In genomic region chr10:120688928-120689327, GRCh38 we compare ENCODE assay signal across 2 cellular contexts.
A peak's percentile ranks its signal among the peaks of the same experiment; 100 is the strongest.
TF ChIP-seq lines count a peak whose summit lies in the region.

No MANE protein-coding gene starts in this region.

TF ChIP-seq in HEK293, 187 proteins besides CTCF, POLR2A, EP300 and RAD21:
- no peak for TF ChIP-seq ZNF362 (tag by site-specific recombination; IDR thresholded peaks at IDR 0.05)
- peak; percentile 95 for TF ChIP-seq REST (tag by site-specific recombination; IDR thresholded peaks at IDR 0.05)
- no peak for TF ChIP-seq ZNF211 (tag by site-specific recombination; IDR thresholded peaks at IDR 0.05; ENCODE audit: low read depth)
- TF ChIP-seq ZNF148 (tag by site-specific recombination; IDR thresholded peaks at IDR 0.05; ENCODE audit: borderline replicate concordance), result no peak

TF ChIP-seq in endothelial cell of umbilical vein, 7 proteins besides CTCF, POLR2A, EP300 and RAD21:
- TF ChIP-seq FOS (IDR thresholded peaks at IDR 0.05; ENCODE audit: borderline replicate concordance, insufficient read depth, low read length), result no peak
- TF ChIP-seq JUN (IDR thresholded peaks at IDR 0.05; ENCODE audit: borderline replicate concordance, insufficient read depth, insufficient read length, low read depth), result no peak
- TF ChIP-seq POLR2AphosphoS5 (IDR thresholded peaks at IDR 0.05; ENCODE audit: insufficient read depth, low read depth, low read length), result no peak
- no peak for TF ChIP-seq EZH2 (IDR thresholded peaks at IDR 0.05; ENCODE audit: borderline replicate concordance, low read depth, low read length, severe bottlenecking)
- TF ChIP-seq MYC (IDR thresholded peaks at IDR 0.05; ENCODE audit: low read depth, low read length), result no peak
- no peak for TF ChIP-seq GATA2 (IDR thresholded peaks at IDR 0.05; ENCODE audit: insufficient read depth, insufficient read length, low read depth, low read length)
- TF ChIP-seq, protein P1, sequence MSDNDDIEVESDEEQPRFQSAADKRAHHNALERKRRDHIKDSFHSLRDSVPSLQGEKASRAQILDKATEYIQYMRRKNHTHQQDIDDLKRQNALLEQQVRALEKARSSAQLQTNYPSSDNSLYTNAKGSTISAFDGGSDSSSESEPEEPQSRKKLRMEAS (IDR thresholded peaks at IDR 0.05; ENCODE audit: insufficient read depth, insufficient read length), result no peak
